Comparison of ENCODE assay signal across 7 cellular contexts in genomic region chr10:58781873-58782488, GRCh38.
A peak's percentile ranks its signal among the peaks of the same experiment; 100 is the strongest.
DNase-seq lines count a peak whose midpoint lies in the region; ATAC-seq and TF ChIP-seq lines count a peak whose summit lies in the region.

No MANE protein-coding gene starts in this region.

- no peaks in the 10 kb centered on the region for H3K36me3 Mint-ChIP-seq in mesothelial cell of epicardium

- H3K27ac Mint-ChIP-seq in mesothelial cell of epicardium: no peak overlapping the region

- no peaks in the 10 kb centered on the region for H3K27me3 Mint-ChIP-seq in mesothelial cell of epicardium (ENCODE audit: low read depth)

- CTCF ChIA-PET in GM10248 (lab: Yijun Ruan, JAX): interaction anchor here (0.6 to 7.0 kb wide), 14 partner anchors 10 to 993 kb away, joined by 3 to 64 read pairs (median 4); no protein-coding TSS in a partner anchor

- H3K9me3 Mint-ChIP-seq in mesothelial cell of epicardium: no peaks in the 10 kb centered on the region

- POLR2A ChIA-PET in GM10248 (lab: Yijun Ruan, JAX): no interaction called here

- TF ChIP-seq CTCF in GM10248 (IDR thresholded peaks at IDR 0.05; ENCODE audit: control extremely low read depth, extremely low read depth, low read depth, missing control alignments) (peak; percentile 55), mesothelial cell of epicardium (IDR thresholded peaks at IDR 0.05; ENCODE audit: unreplicated experiment) (peak; percentile 66)

- peak; percentile 30 for DNase-seq in GM10248 (ENCODE audit: extremely low spot score)
- peak; percentile 59 for DNase-seq in NCI-H460 (ENCODE audit: extremely low read depth, low read depth)
- DNase-seq in dedifferentiated amniotic fluid mesenchymal stem cell (ENCODE audit: extremely low spot score): peak; percentile 69
- DNase-seq in mesothelial cell of epicardium (ENCODE audit: low spot score in 2 of 2, unreplicated experiment in 2 of 2): no peak
- no peak for DNase-seq in amniotic stem cell (lab: John Stamatoyannopoulos, UW)
- DNase-seq in occipital lobe (lab: John Stamatoyannopoulos, UW): no peak

- peak; percentile 67 for ATAC-seq in HG02678 (IDR thresholded peaks at IDR 0.05; ENCODE audit: unreplicated experiment)

- peaks cover 28% of the 10 kb centered on the region for H3K4me1 Mint-ChIP-seq in mesothelial cell of epicardium

- no peak overlapping the region for H3K4me3 Mint-ChIP-seq in mesothelial cell of epicardium

Comparison
In these comparisons a context has a peak if more than half of its experiments do, and no peak if none do; other contexts are left out.
1. DNase-seq: peak in GM10248 (single experiment), NCI-H460 (single experiment) and dedifferentiated amniotic fluid mesenchymal stem cell (single experiment); none in mesothelial cell of epicardium (0 of 2), amniotic stem cell (single experiment) and occipital lobe (single experiment).